Comparison of ENCODE assay signal across 2 cellular contexts in the genomic region with DNA sequence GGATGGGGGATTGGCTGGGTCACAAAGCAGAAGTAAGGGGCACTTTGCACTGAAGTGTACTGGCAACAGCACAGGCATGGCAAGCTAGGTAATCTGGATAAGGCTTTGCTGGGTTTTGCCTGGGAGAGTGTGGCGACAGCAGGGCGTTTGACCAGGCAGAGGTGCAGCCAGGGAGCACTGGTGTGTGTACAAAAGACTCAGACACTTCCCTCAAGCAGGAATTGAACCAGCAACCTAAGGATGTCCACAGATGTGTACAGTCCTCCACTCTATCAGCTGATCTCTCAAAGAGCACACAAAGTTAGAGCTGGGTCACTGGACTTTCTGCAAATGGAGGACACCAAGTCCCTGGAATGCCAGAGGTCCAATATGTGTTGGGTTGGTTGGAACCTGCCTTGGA.
TF ChIP-seq lines count a peak whose summit lies in the region.

No MANE protein-coding gene starts in this region.

TF ChIP-seq in GM12878, 131 proteins besides CTCF, POLR2A, EP300 and RAD21:
- no peak for TF ChIP-seq ZBTB33 (IDR thresholded peaks at IDR 0.05)

TF ChIP-seq in GM12891, 5 proteins besides CTCF, POLR2A, EP300 and RAD21:
- TF ChIP-seq SPI1 (IDR thresholded peaks at IDR 0.05; ENCODE audit: low read depth, low read length) (no peak), POU2F2 (IDR thresholded peaks at IDR 0.05; ENCODE audit: low read depth, low read length) (no peak), POLR2AphosphoS5 (IDR thresholded peaks at IDR 0.05; ENCODE audit: low read depth, low read length) (no peak), TAF1 (IDR thresholded peaks at IDR 0.05; ENCODE audit: low read depth, low read length) (no peak), PAX5 (IDR thresholded peaks at IDR 0.05; ENCODE audit: insufficient read depth, low read length, severe bottlenecking) (no peak)
